ENCODE assay signal across 19 cellular contexts in the genomic region with DNA sequence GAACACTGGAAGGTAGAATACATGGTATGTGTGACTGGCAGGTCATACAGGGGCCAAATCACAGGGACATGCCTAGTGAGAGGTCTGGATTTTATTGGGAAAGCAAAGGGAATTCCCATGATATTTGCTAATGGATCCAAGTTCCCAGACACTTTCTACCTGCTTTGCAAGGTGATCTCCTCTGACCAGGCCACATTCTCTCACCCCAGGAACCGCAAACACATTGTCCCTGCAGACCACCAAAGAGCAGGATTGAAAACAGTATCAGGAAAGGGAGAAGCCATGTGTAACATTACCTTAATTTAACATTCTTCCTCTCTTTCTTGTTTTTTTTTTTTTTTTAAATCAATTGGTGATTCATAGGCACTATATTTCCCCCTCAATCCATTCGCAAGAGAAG.
DNase-seq lines count a peak whose midpoint lies in the region; ATAC-seq, FAIRE-seq and TF ChIP-seq lines count a peak whose summit lies in the region.
"Had no signal": no experiment of that assay in that cellular context is flagged by ENCODE, and none has a peak within 500 bp of the region (broad histone marks: within the 10 kb centered on the region; RNA-seq: fewer than 3 reads in every experiment).

No MANE protein-coding gene starts in this region.

- H3K4me1 ChIP-seq in endodermal cell (ENCODE audit: control insufficient read depth, insufficient read depth, low read length) = no peaks in the 10 kb centered on the region
- peaks cover 5% of the 10 kb centered on the region for H3K4me1 ChIP-seq in mesendoderm (ENCODE audit: control insufficient read depth, low read depth, low read length)
- no peaks in the 10 kb centered on the region for H3K4me1 ChIP-seq in small intestine (ENCODE audit: control insufficient read depth in 2 of 2, insufficient read depth in 1 of 2, low read depth in 1 of 2, low read length in 1 of 2)
- H3K4me1 ChIP-seq: A549, BLaER1, HAP-1 had no signal

- H3K36me3 ChIP-seq in endodermal cell (ENCODE audit: control insufficient read depth, insufficient read depth, low read length) = no peaks in the 10 kb centered on the region
- H3K36me3 ChIP-seq in mesendoderm (ENCODE audit: control insufficient read depth, insufficient read depth, low read length) = no peaks in the 10 kb centered on the region
- H3K36me3 ChIP-seq in small intestine (ENCODE audit: control insufficient read depth in 2 of 2, insufficient read depth in 2 of 2, low read length in 2 of 2) = no peaks in the 10 kb centered on the region
- H3K36me3 ChIP-seq: BLaER1, HAP-1 had no signal

- POLR2A ChIA-PET in T-cell (lab: Charles Lee) = no interaction called here

- no peak overlapping the region for H4K5ac ChIP-seq in mesendoderm (ENCODE audit: low read length)

- DNase-seq in D341Med (ENCODE audit: low spot score) (peak; percentile 5), NCI-H69 (lab: John Stamatoyannopoulos, UW) (peak; percentile 9), endodermal cell (peak; percentile 77), mesendoderm (peak; percentile 31), T-cell (no peak), small intestine (no peak)
- DNase-seq: CD4-positive, alpha-beta memory T cell; DMS 273 treated with DMSO at 0.1 percent for 48 hours; GM23248; KG1 had no signal

- H3K79me1 ChIP-seq in mesendoderm (ENCODE audit: low read length) = no peaks in the 10 kb centered on the region

- TF ChIP-seq CTCF in endodermal cell (conservative IDR thresholded peaks at IDR 0.05) = no peak

- ATAC-seq in T-cell (replicated peaks in 1 of 4) (no peak), HG03039 (IDR thresholded peaks at IDR 0.05; ENCODE audit: unreplicated experiment) (no peak)

- CTCF ChIA-PET in T-cell (lab: Charles Lee) = no interaction called here

- H2AK5ac ChIP-seq in mesendoderm (ENCODE audit: low read length) = no peak overlapping the region

- H3K18ac ChIP-seq in mesendoderm (ENCODE audit: low read length) = no peak overlapping the region

- H3K4me3 Mint-ChIP-seq in endodermal cell (no peak overlapping the region), T-cell (no peak overlapping the region)
- H3K4me3 Mint-ChIP-seq: CD14-positive monocyte had no signal

- H2BK15ac ChIP-seq in mesendoderm (replicated peaks; ENCODE audit: low read depth) = no peak overlapping the region

- H3K9me3 ChIP-seq in endodermal cell (ENCODE audit: control insufficient read depth, low read length) = no peaks in the 10 kb centered on the region
- no peaks in the 10 kb centered on the region for H3K9me3 ChIP-seq in small intestine (ENCODE audit: control insufficient read depth, low read depth)
- H3K9me3 ChIP-seq: A549, BLaER1, HAP-1 had no signal

- H3K9me3 Mint-ChIP-seq in endodermal cell (no peaks in the 10 kb centered on the region), T-cell (peaks cover 0 to 4% (median 0%) of the 10 kb centered on the region in 3 donors)
- H3K9me3 Mint-ChIP-seq: CD14-positive monocyte had no signal

- no peak for FAIRE-seq in small intestine (lab: Jason Lieb, UNC)
- FAIRE-seq: A549, G401.6, GM12891, GM19239 had no signal

- no peak overlapping the region for H3K56ac ChIP-seq in mesendoderm (ENCODE audit: low read length)

- H3K27ac ChIP-seq in endodermal cell (ENCODE audit: low read depth, low read length) = no peak overlapping the region
- H3K27ac ChIP-seq in mesendoderm (ENCODE audit: low read depth, low read length) = no peak overlapping the region
- H3K27ac ChIP-seq in small intestine (ENCODE audit: low read depth in 1 of 2, low read length in 1 of 2) = no peak overlapping the region
- H3K27ac ChIP-seq: 22Rv1, A549, BLaER1, GM23248 had no signal

- no peak overlapping the region for H4K8ac ChIP-seq in mesendoderm (ENCODE audit: low read depth, low read length)

- no peak overlapping the region for H3K9ac ChIP-seq in endodermal cell (ENCODE audit: extremely low read depth, low read length, poor library complexity, severe bottlenecking)
- H3K9ac ChIP-seq in mesendoderm (ENCODE audit: low read length) = no peak overlapping the region
- H3K9ac ChIP-seq: BLaER1, GM23248 had no signal

- 90% methylated on average over 2 of the region's 2 CpGs; no CpG with 5 or more reads in 1 of the 2 experiments for WGBS in endodermal cell (ENCODE audit: insufficient coverage in 1 of 2, insufficient read length in 1 of 2), 2 experiments
- no CpG with 5 or more reads among the region's 2 CpGs for WGBS in mesendoderm (ENCODE audit: extremely low coverage, insufficient coverage, low lambda C conversion rate)
- WGBS in small intestine, 3 donors = 64 to 72% (median 64%) methylated on average over 2 of the region's 2 CpGs

- H3K36me3 Mint-ChIP-seq in endodermal cell (ENCODE audit: low read depth) (peaks cover 3% of the 10 kb centered on the region), T-cell (no peaks in the 10 kb centered on the region)
- H3K36me3 Mint-ChIP-seq: CD14-positive monocyte; CD4-positive, alpha-beta memory T cell had no signal

- H3K4me3 ChIP-seq in endodermal cell (ENCODE audit: low read length) (no peak overlapping the region), mesendoderm (ENCODE audit: low read length) (no peak overlapping the region), small intestine (ENCODE audit: low read depth in 1 of 2, low read length in 2 of 2) (no peak overlapping the region)
- H3K4me3 ChIP-seq: A549, BLaER1, GM23248, HAP-1 had no signal

- H3K23ac ChIP-seq in mesendoderm (ENCODE audit: low read length) = no peak overlapping the region

- H3K4me2 ChIP-seq in mesendoderm (ENCODE audit: low read length) = no peak overlapping the region
- H3K4me2 ChIP-seq: A549, BLaER1 had no signal

- no peaks in the 10 kb centered on the region for H3K27me3 Mint-ChIP-seq in endodermal cell (ENCODE audit: insufficient read depth)
- H3K27me3 Mint-ChIP-seq in T-cell = peaks cover 5 to 11% of the 10 kb centered on the region in 2 donors

- no peaks in the 10 kb centered on the region for H3K27me3 ChIP-seq in endodermal cell (ENCODE audit: control insufficient read depth, insufficient read depth, low read length, poor library complexity, severe bottlenecking)
- no peaks in the 10 kb centered on the region for H3K27me3 ChIP-seq in mesendoderm (ENCODE audit: insufficient read depth, low read length, poor library complexity)
- H3K27me3 ChIP-seq in small intestine (ENCODE audit: control insufficient read depth in 2 of 2, insufficient read depth in 2 of 2, low read length in 2 of 2) = no peaks in the 10 kb centered on the region
- H3K27me3 ChIP-seq: BLaER1 had no signal

- no peak overlapping the region for H3K4ac ChIP-seq in mesendoderm (ENCODE audit: low read depth, low read length)

- H3K4me1 Mint-ChIP-seq in endodermal cell = peaks cover 24% of the 10 kb centered on the region
- no peaks in the 10 kb centered on the region for H3K4me1 Mint-ChIP-seq in T-cell
- H3K4me1 Mint-ChIP-seq: CD14-positive monocyte; CD4-positive, alpha-beta memory T cell had no signal

- no peaks in the 10 kb centered on the region for H3K79me2 ChIP-seq in mesendoderm (ENCODE audit: control insufficient read depth, insufficient read depth, low read length)

- no peak overlapping the region for H2BK5ac ChIP-seq in mesendoderm (ENCODE audit: low read length)

- no peak overlapping the region for H2BK120ac ChIP-seq in mesendoderm (ENCODE audit: low read depth, low read length)

- peak overlapping the region; percentile 63 for H3K27ac Mint-ChIP-seq in endodermal cell
- H3K27ac Mint-ChIP-seq in T-cell = no peak overlapping the region
- H3K27ac Mint-ChIP-seq: CD14-positive monocyte; CD4-positive, alpha-beta memory T cell had no signal

Comparison
In these comparisons a context has a peak if more than half of its experiments do, and no peak if none do; other contexts are left out.
1. DNase-seq: peak in D341Med (single experiment), NCI-H69 (single experiment), endodermal cell (single experiment) and mesendoderm (single experiment); none in T-cell (0 of 34) and small intestine (single experiment).